In genomic region chr9:88676644-88677043, GRCh38 we compare ENCODE assay signal across 18 cellular contexts.
DNase-seq lines count a peak whose midpoint lies in the region; ATAC-seq and TF ChIP-seq lines count a peak whose summit lies in the region.
"Had no signal": no experiment of that assay in that cellular context is flagged by ENCODE, and none has a peak within 500 bp of the region (broad histone marks: within the 10 kb centered on the region; RNA-seq: fewer than 3 reads in every experiment).

No MANE protein-coding gene starts in this region.

- no peak overlapping the region for H3K27ac ChIP-seq in MM.1S (ENCODE audit: low read length)
- no peak overlapping the region for H3K27ac ChIP-seq in CD4-positive, alpha-beta T cell (ENCODE audit: low read depth, low read length)
- H3K27ac ChIP-seq: BLaER1 had no signal

- H3K9me2 ChIP-seq in MM.1S (replicated peaks; ENCODE audit: insufficient read depth, low read length) = no peaks in the 10 kb centered on the region

- H3K4me1 Mint-ChIP-seq in activated T-helper 17 cell treated with anti-CD3 and anti-CD28 coated beads, Interleukin-2, amount 50 U/mL, for 72 hours = no peaks in the 10 kb centered on the region
- H3K4me1 Mint-ChIP-seq in chondrocyte (ENCODE audit: low read depth) = peaks cover 4% of the 10 kb centered on the region
- H3K4me1 Mint-ChIP-seq in CD4-positive, alpha-beta T cell (ENCODE audit: low read depth) = no peaks in the 10 kb centered on the region
- H3K4me1 Mint-ChIP-seq: CD14-positive monocyte; CD4-positive, CD25-positive, alpha-beta regulatory T cell had no signal

- no peaks in the 10 kb centered on the region for H3K27me3 ChIP-seq in MM.1S (replicated peaks; ENCODE audit: insufficient read depth, low read length)
- no peaks in the 10 kb centered on the region for H3K27me3 ChIP-seq in CD4-positive, alpha-beta T cell (ENCODE audit: control insufficient read depth, insufficient read depth, low read length)
- H3K27me3 ChIP-seq: BE2C, BLaER1 had no signal

- intact Hi-C loops in CD4-positive, alpha-beta T cell (cut with DNase I, micrococcal nuclease) = no loop called here

- in situ Hi-C loops in GM13976 (cut with MboI; ENCODE audit: low sequenced_read_pairs, unreplicated experiment) = no loop called here

- H3K27ac Mint-ChIP-seq in activated T-helper 17 cell treated with anti-CD3 and anti-CD28 coated beads, Interleukin-2, amount 50 U/mL, for 72 hours = no peak overlapping the region
- H3K27ac Mint-ChIP-seq in chondrocyte (ENCODE audit: unreplicated experiment) = no peak overlapping the region
- H3K27ac Mint-ChIP-seq in CD4-positive, alpha-beta T cell = no peak overlapping the region
- H3K27ac Mint-ChIP-seq: CD14-positive monocyte; CD4-positive, CD25-positive, alpha-beta regulatory T cell; CD8-positive, alpha-beta T cell had no signal

- H3F3A ChIP-seq in MM.1S (ENCODE audit: insufficient read depth, low read length) = no peaks in the 10 kb centered on the region

- no peaks in the 10 kb centered on the region for H3K36me3 ChIP-seq in MM.1S (replicated peaks; ENCODE audit: insufficient read depth, low read length)
- H3K36me3 ChIP-seq: BE2C, BLaER1 had no signal

- H3K4me3 Mint-ChIP-seq in activated T-helper 17 cell treated with anti-CD3 and anti-CD28 coated beads, Interleukin-2, amount 50 U/mL, for 72 hours = no peak overlapping the region
- no peak overlapping the region for H3K4me3 Mint-ChIP-seq in chondrocyte (ENCODE audit: unreplicated experiment)
- no peak overlapping the region for H3K4me3 Mint-ChIP-seq in CD4-positive, alpha-beta T cell
- H3K4me3 Mint-ChIP-seq: CD14-positive monocyte; CD4-positive, CD25-positive, alpha-beta regulatory T cell; CD8-positive, alpha-beta T cell had no signal

- no peaks in the 10 kb centered on the region for H3K9me3 Mint-ChIP-seq in activated T-helper 17 cell treated with anti-CD3 and anti-CD28 coated beads, Interleukin-2, amount 50 U/mL, for 72 hours
- peaks cover 3% of the 10 kb centered on the region for H3K9me3 Mint-ChIP-seq in chondrocyte (ENCODE audit: low read depth)
- no peaks in the 10 kb centered on the region for H3K9me3 Mint-ChIP-seq in CD4-positive, alpha-beta T cell
- H3K9me3 Mint-ChIP-seq: CD8-positive, alpha-beta T cell had no signal

- no peaks in the 10 kb centered on the region for H3K79me2 ChIP-seq in MM.1S (ENCODE audit: low read length)

- POLR2A ChIA-PET in CD4-positive, alpha-beta T cell (lab: Charles Lee) = interaction anchor here (0.7 kb wide), 1 partner anchor 218 kb away, joined by 3 read pairs; no protein-coding TSS in a partner anchor

- peaks cover 3% of the 10 kb centered on the region for H3K4me1 ChIP-seq in MM.1S (ENCODE audit: low read length)
- H3K4me1 ChIP-seq: BE2C, BLaER1 had no signal

- no peaks in the 10 kb centered on the region for H3K9me3 ChIP-seq in MM.1S (replicated peaks; ENCODE audit: insufficient read depth, low read length)
- H3K9me3 ChIP-seq in CD4-positive, alpha-beta T cell (ENCODE audit: control insufficient read depth, low read length) = no peaks in the 10 kb centered on the region
- H3K9me3 ChIP-seq: BE2C, BLaER1, Caco-2 had no signal

- H3K9ac ChIP-seq in MM.1S (ENCODE audit: low read length) = no peak overlapping the region
- H3K9ac ChIP-seq: BLaER1 had no signal

- TF ChIP-seq CTCF in MM.1S (IDR thresholded peaks at IDR 0.05; ENCODE audit: low read length) = no peak
- no peak for TF ChIP-seq CTCF in GM13976 (IDR thresholded peaks at IDR 0.05; ENCODE audit: borderline replicate concordance, control extremely low read depth, extremely low read depth, insufficient read depth, missing control alignments)
- no peak for TF ChIP-seq CTCF in chondrocyte (IDR thresholded peaks at IDR 0.05)
- TF ChIP-seq CTCF in CD4-positive, alpha-beta T cell (IDR thresholded peaks at IDR 0.05) = no peak

- H3K27me3 Mint-ChIP-seq in activated T-helper 17 cell treated with anti-CD3 and anti-CD28 coated beads, Interleukin-2, amount 50 U/mL, for 72 hours = no peaks in the 10 kb centered on the region
- no peaks in the 10 kb centered on the region for H3K27me3 Mint-ChIP-seq in chondrocyte (ENCODE audit: low read depth)
- peaks cover 10% of the 10 kb centered on the region for H3K27me3 Mint-ChIP-seq in CD4-positive, alpha-beta T cell
- H3K27me3 Mint-ChIP-seq: CD4-positive, CD25-positive, alpha-beta regulatory T cell had no signal

- DNase-seq in MM.1S (peak; percentile 24), GM13976 (ENCODE audit: low spot score) (no peak), chondrocyte (ENCODE audit: low spot score) (no peak)
- DNase-seq in CD4-positive, alpha-beta T cell = no peak
- DNase-seq: 8988T; ACHN; BE2C; C1 segment of cervical spinal cord; Caco-2; Calu3; CD4-positive, CD25-positive, alpha-beta regulatory T cell; CD8-positive, alpha-beta T cell; DMS79 treated with DMSO at 0.1 percent for 48 hours; GF-D8 had no signal

- ATAC-seq in activated T-helper 17 cell treated with anti-CD3 and anti-CD28 coated beads, Interleukin-2, amount 50 U/mL, for 72 hours (replicated peaks) = peak; percentile 47
- ATAC-seq in CD4-positive, alpha-beta T cell (ENCODE audit: poor library complexity) = no peak
- ATAC-seq: CD8-positive, alpha-beta T cell; GM12878 had no signal

- H2AFZ ChIP-seq in MM.1S (ENCODE audit: low read length) = no peak overlapping the region

- no peaks in the 10 kb centered on the region for H4K20me1 ChIP-seq in MM.1S (ENCODE audit: insufficient read depth, low read length)
- H4K20me1 ChIP-seq: BLaER1 had no signal

- no peaks in the 10 kb centered on the region for H3K36me3 Mint-ChIP-seq in activated T-helper 17 cell treated with anti-CD3 and anti-CD28 coated beads, Interleukin-2, amount 50 U/mL, for 72 hours (ENCODE audit: low read depth)
- no peaks in the 10 kb centered on the region for H3K36me3 Mint-ChIP-seq in chondrocyte (ENCODE audit: low read depth)
- H3K36me3 Mint-ChIP-seq in CD4-positive, alpha-beta T cell (ENCODE audit: low read depth) = no peaks in the 10 kb centered on the region
- H3K36me3 Mint-ChIP-seq: CD14-positive monocyte; CD4-positive, CD25-positive, alpha-beta regulatory T cell; CD8-positive, alpha-beta T cell had no signal

- CTCF ChIA-PET in CD4-positive, alpha-beta T cell (lab: Charles Lee) = no interaction called here

- no peak overlapping the region for H3K4me3 ChIP-seq in MM.1S (ENCODE audit: low read length)
- H3K4me3 ChIP-seq: BLaER1, GM12878 had no signal

- no peak overlapping the region for H3K4me2 ChIP-seq in MM.1S (ENCODE audit: low read depth, low read length)
- H3K4me2 ChIP-seq: BLaER1 had no signal
